ENCODE assay signal across 1 cellular context in the genomic region with DNA sequence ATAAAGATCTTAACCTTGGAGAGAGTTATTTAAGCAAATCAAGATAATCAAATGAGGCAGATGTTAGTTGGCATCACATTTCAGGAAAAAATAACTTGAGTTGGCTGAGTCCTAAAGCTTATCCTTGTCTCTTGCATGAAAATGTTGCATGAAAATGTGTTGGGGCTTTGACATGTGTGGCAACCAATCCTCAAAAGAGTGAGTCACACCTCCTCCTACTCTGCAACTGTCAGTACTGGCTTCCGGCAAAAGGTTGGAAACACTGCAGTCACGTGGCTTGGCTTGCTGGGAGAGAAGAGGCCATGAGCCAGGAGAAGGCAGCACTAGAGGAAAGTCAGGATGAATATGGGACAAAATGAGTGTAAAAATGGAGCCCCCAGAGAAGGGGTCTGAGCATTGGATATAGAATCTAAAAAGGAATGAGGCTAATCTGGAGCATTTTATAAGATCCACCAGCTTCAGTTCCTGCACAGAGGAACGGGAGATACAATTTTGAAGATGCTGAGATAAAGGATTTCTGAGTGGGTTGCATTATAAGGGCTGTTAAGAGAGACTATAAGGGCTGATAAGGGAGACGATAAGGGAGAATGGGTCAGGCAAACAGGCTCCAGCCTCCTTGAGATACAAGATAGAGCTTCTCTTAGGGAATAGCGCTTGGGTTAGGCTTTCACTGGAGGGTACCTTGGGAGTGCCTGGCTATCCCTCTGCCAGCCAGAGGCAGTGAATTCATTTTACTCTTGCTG.
TF ChIP-seq lines count a peak whose summit lies in the region.

No MANE protein-coding gene starts in this region.

TF ChIP-seq in WTC11, 78 proteins besides CTCF, POLR2A, EP300 and RAD21 (continued from another document):
- TF ChIP-seq STAT6 (CRISPR knock-in tag; conservative IDR thresholded peaks at IDR 0.05; ENCODE audit: low read depth) (no peak), FOXP4 (CRISPR knock-in tag; IDR thresholded peaks at IDR 0.05) (no peak)
- TF ChIP-seq, protein P1, sequence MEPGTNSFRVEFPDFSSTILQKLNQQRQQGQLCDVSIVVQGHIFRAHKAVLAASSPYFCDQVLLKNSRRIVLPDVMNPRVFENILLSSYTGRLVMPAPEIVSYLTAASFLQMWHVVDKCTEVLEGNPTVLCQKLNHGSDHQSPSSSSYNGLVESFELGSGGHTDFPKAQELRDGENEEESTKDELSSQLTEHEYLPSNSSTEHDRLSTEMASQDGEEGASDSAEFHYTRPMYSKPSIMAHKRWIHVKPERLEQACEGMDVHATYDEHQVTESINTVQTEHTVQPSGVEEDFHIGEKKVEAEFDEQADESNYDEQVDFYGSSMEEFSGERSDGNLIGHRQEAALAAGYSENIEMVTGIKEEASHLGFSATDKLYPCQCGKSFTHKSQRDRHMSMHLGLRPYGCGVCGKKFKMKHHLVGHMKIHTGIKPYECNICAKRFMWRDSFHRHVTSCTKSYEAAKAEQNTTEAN (CRISPR knock-in tag; IDR thresholded peaks at IDR 0.05) = no peak
TF ChIP-seq in WTC11: peak in this region for 0.
